Comparison of ENCODE assay signal across 28 cellular contexts in the genomic region with DNA sequence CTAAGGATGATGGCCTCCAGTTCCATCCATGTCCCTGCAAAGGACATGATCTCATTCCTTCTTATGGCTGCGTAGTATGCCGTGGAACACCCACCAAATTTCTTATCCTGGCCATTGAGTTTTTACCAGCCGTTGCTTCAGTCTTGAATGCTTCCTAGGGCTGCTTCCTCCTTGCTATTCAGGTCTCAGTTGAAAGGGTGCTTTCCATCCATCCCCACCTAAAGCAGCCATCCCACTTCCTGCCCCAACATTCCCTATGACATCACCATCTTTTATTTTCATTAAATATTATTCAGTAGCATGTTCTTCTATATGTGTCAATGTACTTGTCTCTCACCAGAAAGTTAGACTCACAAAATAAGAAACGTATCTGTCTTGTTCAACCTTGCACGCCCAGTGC. TPM values are rescaled to one million over a fixed set of nuclear protein-coding genes. Genes with fewer than 3 reads are reported as not detected.
"Had no signal": no experiment of that assay in that cellular context is flagged by ENCODE, and none has a peak within 500 bp of the region (broad histone marks: within the 10 kb centered on the region; RNA-seq: fewer than 3 reads in every experiment).

No MANE protein-coding gene starts in this region.

- ATAC-seq: left colon; left lung; naive thymus-derived CD4-positive, alpha-beta T cell; natural killer cell treated with Interleukin-12 subunit alpha and Interleukin-12 subunit beta and Interleukin-15 and Interleukin-18, amount 100 ng/mL, for 72 hours; stimulated activated naive B cell treated with anti-CD40 and anti-IgM and Interleukin-4, amounts not matched to agents 10 μg/mL and 1 μg/mL and 100 μg/mL, for 72 hours; stimulated activated naive CD8-positive, alpha-beta T cell treated with anti-CD3 and anti-CD28 coated beads, Interleukin-15, Interleukin-2, amounts not matched to agents 100 U/mL and 50 U/mL, for 24 hours had no signal

- H2AFZ ChIP-seq: hepatocyte had no signal

- H3K4me3 ChIP-seq: heart right ventricle, hepatocyte, left lung, lung, ovary, sigmoid colon, smooth muscle cell, stomach, testis, thyroid gland, transverse colon, upper lobe of left lung, vagina had no signal

- H3K27me3 ChIP-seq: heart right ventricle, hepatocyte, left lung, ovary, sigmoid colon, stomach, testis, thyroid gland, transverse colon, upper lobe of left lung, vagina had no signal

- H3K36me3 ChIP-seq: heart right ventricle, left lung, ovary, sigmoid colon, stomach, thyroid gland, transverse colon, upper lobe of left lung, vagina had no signal

- H3K79me2 ChIP-seq: hepatocyte had no signal

- H3K4me2 ChIP-seq: hepatocyte, smooth muscle cell had no signal

- H3K9me3 ChIP-seq: heart right ventricle, left lung, ovary, sigmoid colon, stomach, testis, thyroid gland, transverse colon, upper lobe of left lung, vagina had no signal

- H3K4me1 ChIP-seq: left lung, sigmoid colon, stomach, testis, thyroid gland, transverse colon, upper lobe of left lung, vagina had no signal

- DNase-seq: heart right ventricle; islet precursor cell; left colon; left lung; mesendoderm; naive thymus-derived CD4-positive, alpha-beta T cell; ovary; right cardiac atrium; sigmoid colon; stimulated activated CD4-positive, alpha-beta T cell treated with anti-CD3 and anti-CD28 coated beads, Interleukin-2, amount 100 ng/mL, for 24 hours; stimulated activated CD4-positive, alpha-beta T cell treated with anti-CD3 and anti-CD28 coated beads, Interleukin-4, amount 100 ng/mL, for 1 hour; stimulated activated naive B cell treated with anti-CD40 and anti-IgM and Interleukin-4, amounts not matched to agents 10 μg/mL and 1 μg/mL and 100 μg/mL, for 72 hours; stimulated activated naive CD8-positive, alpha-beta T cell treated with anti-CD3 and anti-CD28 coated beads, Interleukin-15, Interleukin-2, amounts not matched to agents 100 U/mL and 50 U/mL, for 24 hours; stomach; testis; thyroid gland; transverse colon; upper lobe of left lung had no signal

- H3K27ac ChIP-seq: hepatocyte, left lung, ovary, stomach, testis, thyroid gland, transverse colon, upper lobe of left lung, vagina had no signal

RNA-seq across cellular contexts. Expression of a gene that starts 40.7 kb away (rescaled TPM):
- total RNA-seq: kidney epithelial cell; left colon; lung; mesothelial cell of epicardium; mononuclear cell; naive thymus-derived CD4-positive, alpha-beta T cell; natural killer cell treated with Interleukin-12 subunit alpha and Interleukin-12 subunit beta and Interleukin-15 and Interleukin-18, amount 100 ng/mL, for 72 hours; omental fat pad; progenitor cell of endocrine pancreas; sigmoid colon; smooth muscle cell; stomach; testis; thyroid gland; vagina had no signal
